8 cellular contexts compared by ENCODE assay signal in genomic region chr1:37763791-37764741, GRCh38. TPM values are rescaled to one million over a fixed set of nuclear protein-coding genes. Genes with fewer than 3 reads are reported as not detected.
A peak's percentile ranks its signal among the peaks of the same experiment; 100 is the strongest.
DNase-seq lines count a peak whose midpoint lies in the region; ATAC-seq, FAIRE-seq and TF ChIP-seq lines count a peak whose summit lies in the region.

No MANE protein-coding gene starts in this region.

- no peak for FAIRE-seq in frontal cortex (lab: Jason Lieb, UNC)

- ATAC-seq in left lung (peak; percentile 79), HG02840 (IDR thresholded peaks at IDR 0.05; ENCODE audit: low FRiP score, unreplicated experiment) (no peak)

- intact Hi-C loops in adrenal gland (cut with DNase I), result no loop called here
- intact Hi-C loops in left lung (cut with DNase I), result no loop called here

- TF ChIP-seq POLR2A in NB4 (IDR thresholded peaks at IDR 0.05; ENCODE audit: extremely low read depth, insufficient read length) (no peak), adrenal gland (IDR thresholded peaks at IDR 0.05) (no peak)

- WGBS in adrenal gland, 4 donors, result 8 to 19% (median 12%) methylated on average over 18 to 51 of the region's 51 CpGs

- TF ChIP-seq CTCF in NB4 (IDR thresholded peaks at IDR 0.05; ENCODE audit: low read depth, low read length) (no peak), adrenal gland (IDR thresholded peaks at IDR 0.05) (no peak), left lung (IDR thresholded peaks at IDR 0.05) (no peak)

- H3K4me1 ChIP-seq in adrenal gland (replicated peaks in 1 of 2) (no peaks in the 10 kb centered on the region), left lung (no peaks in the 10 kb centered on the region)

- DNase-seq in GM03348 (ENCODE audit: low spot score) (peak; percentile 82), NB4 (ENCODE audit: low read depth) (peak; percentile 72), adrenal gland (peak in 6 of 7 donors; percentile 34 to 59 (median 44)), left lung (peak; percentile 43 to 78), frontal cortex (ENCODE audit: low spot score in 2 of 2) (no peak), SW480 (ENCODE audit: low spot score) (no peak), OCI-M2 (lab: John Stamatoyannopoulos, UW; ENCODE audit: unreplicated experiment) (no peak)

- H3K4me3 ChIP-seq in NB4 (ENCODE audit: low read depth, low read length), result no peak overlapping the region
- no peak overlapping the region for H3K4me3 ChIP-seq in adrenal gland
- H3K4me3 ChIP-seq in left lung, result no peak overlapping the region

- H3K27ac ChIP-seq in adrenal gland, result no peak overlapping the region
- H3K27ac ChIP-seq in left lung, result no peak overlapping the region

- H3K36me3 ChIP-seq in adrenal gland (replicated peaks in 1 of 2) (no peaks in the 10 kb centered on the region), left lung (no peaks in the 10 kb centered on the region)

- H3K27me3 ChIP-seq in adrenal gland (peaks cover 53% of the 10 kb centered on the region), left lung (peaks cover 26 to 99% of the 10 kb centered on the region in 2 donors)

- H3K9me3 ChIP-seq in adrenal gland (replicated peaks in 1 of 3) (no peaks in the 10 kb centered on the region), left lung (no peaks in the 10 kb centered on the region)

RNA-seq across cellular contexts. Expression of gene EPHA10, which starts 0.9 kb away (rescaled TPM):
- under 1 TPM; 0.06 to 0.90 (median 0.56) TPM for total RNA-seq in adrenal gland
- 1 to 10 TPM in 1 of 3 donors, under 1 TPM in 2; 0.22 to 3.9 (median 0.40) TPM for polyA plus RNA-seq in adrenal gland
- 1 to 10 TPM; 2.3 to 3.2 TPM for total RNA-seq in left lung
- 8.6 TPM for total RNA-seq in frontal cortex

RNA-seq across cellular contexts. Expression of gene MANEAL, which starts 29.6 kb away (rescaled TPM):
- total RNA-seq in adrenal gland (10 to 100 TPM in 2 of 8 donors, 1 to 10 TPM in 6; 4.9 to 12.0 (median 9.1) TPM), left lung (10 to 100 TPM in 1 of 2 donors, 1 to 10 TPM in 1; 8.6 to 11.2 TPM), frontal cortex (28.9 TPM)
- 10 to 100 TPM in 1 of 3 donors, 1 to 10 TPM in 2; 4.0 to 13.1 (median 4.4) TPM for polyA plus RNA-seq in adrenal gland

RNA-seq across cellular contexts. Expression of gene C1orf122, which starts 43.5 kb away (rescaled TPM):
- total RNA-seq in adrenal gland (100 to 1,000 TPM in 3 of 8 donors, 10 to 100 TPM in 5; 54.8 to 173 (median 90.7) TPM), left lung (10 to 100 TPM; 43.0 to 54.3 TPM), frontal cortex (16.3 TPM)
- polyA plus RNA-seq in adrenal gland, result 10 to 100 TPM; 21.0 to 87.0 (median 57.7) TPM

RNA-seq across cellular contexts. Expression of gene YRDC, which starts 43.9 kb away (rescaled TPM):
- 10 to 100 TPM in 6 of 8 donors, 1 to 10 TPM in 2; 8.3 to 31.1 (median 11.3) TPM for total RNA-seq in adrenal gland
- polyA plus RNA-seq in adrenal gland, result 10 to 100 TPM in 1 of 3 donors, 1 to 10 TPM in 2; 5.4 to 14.0 (median 7.2) TPM
- 10 to 100 TPM; 13.1 to 16.9 TPM for total RNA-seq in left lung
- 16.3 TPM for total RNA-seq in frontal cortex

Comparison
In these comparisons a context has a peak if more than half of its experiments do, and no peak if none do; other contexts are left out.
1. DNase-seq: peak in GM03348 (single experiment), NB4 (single experiment), adrenal gland (6 of 7) and left lung (2 of 2); none in frontal cortex (0 of 2), SW480 (single experiment) and OCI-M2 (single experiment).